ENCODE assay signal across 13 cellular contexts in genomic region chr4:148203056-148203898, GRCh38.
DNase-seq lines count a peak whose midpoint lies in the region; ATAC-seq, FAIRE-seq and TF ChIP-seq lines count a peak whose summit lies in the region.
"Had no signal": no experiment of that assay in that cellular context is flagged by ENCODE, and none has a peak within 500 bp of the region (broad histone marks: within the 10 kb centered on the region; RNA-seq: fewer than 3 reads in every experiment).

No MANE protein-coding gene starts in this region.

- TF ChIP-seq CTCF in body of pancreas (IDR thresholded peaks at IDR 0.05): no peak
- TF ChIP-seq CTCF in gastrocnemius medialis (IDR thresholded peaks at IDR 0.05 in 4 of 5, conservative IDR thresholded peaks at IDR 0.05 in 1 of 5): no peak

- H3K4me3 ChIP-seq in body of pancreas: no peak overlapping the region
- H3K4me3 ChIP-seq in gastrocnemius medialis: peak overlapping the region; percentile 29 to 41 (median 32)

- WGBS in body of pancreas, 2 donors: 11 to 14% methylated on average over 14 of the region's 14 CpGs

- H3K36me3 Mint-ChIP-seq in activated T-cell treated with anti-CD3 and anti-CD28 coated beads, Interleukin-2, amount 50 U/mL, for 4 hours (ENCODE audit: insufficient read depth): peaks cover 4% of the 10 kb centered on the region

- H3K4me1 ChIP-seq in body of pancreas: peaks cover 26% of the 10 kb centered on the region
- H3K4me1 ChIP-seq in gastrocnemius medialis: peaks cover 26 to 34% of the 10 kb centered on the region in 2 donors

- no peak overlapping the region for H3K4me3 Mint-ChIP-seq in activated T-cell treated with anti-CD3 and anti-CD28 coated beads, Interleukin-2, amount 50 U/mL, for 4 hours
- H3K4me3 Mint-ChIP-seq: CD4-positive, CD25-positive, alpha-beta regulatory T cell had no signal

- H3K27ac ChIP-seq in body of pancreas: peak overlapping the region; percentile 67 to 93 (median 80)
- peak overlapping the region; percentile 13 to 79 (median 44) for H3K27ac ChIP-seq in gastrocnemius medialis
- H3K27ac ChIP-seq: WERI-Rb-1 had no signal

- DNase-seq in body of pancreas: peak; percentile 69 to 87 (median 76)
- no peak for DNase-seq in gastrocnemius medialis
- DNase-seq in NCI-H1930 (lab: John Stamatoyannopoulos, UW): no peak
- no peak for DNase-seq in NCI-H446 treated with DMSO at 0.1 percent for 48 hours (lab: John Stamatoyannopoulos, UW)
- no peak for DNase-seq in activated T-cell treated with anti-CD3 and anti-CD28 coated beads, Interleukin-2, amount 50 U/mL, for 4 hours
- DNase-seq: CD4-positive, CD25-positive, alpha-beta regulatory T cell; foreskin fibroblast; NCI-H1694; WERI-Rb-1 had no signal

- FAIRE-seq in islet of Langerhans (lab: Jason Lieb, UNC): peak; percentile 100
- FAIRE-seq: RCC 7860 had no signal

- H3K27me3 Mint-ChIP-seq in activated T-cell treated with anti-CD3 and anti-CD28 coated beads, Interleukin-2, amount 50 U/mL, for 4 hours (ENCODE audit: low read depth): no peaks in the 10 kb centered on the region
- H3K27me3 Mint-ChIP-seq: CD4-positive, CD25-positive, alpha-beta regulatory T cell had no signal

- H3K9me3 Mint-ChIP-seq in activated T-cell treated with anti-CD3 and anti-CD28 coated beads, Interleukin-2, amount 50 U/mL, for 4 hours: no peaks in the 10 kb centered on the region
- H3K9me3 Mint-ChIP-seq: CD4-positive, CD25-positive, alpha-beta regulatory T cell had no signal

- TF ChIP-seq POLR2A in body of pancreas (IDR thresholded peaks at IDR 0.05) (no peak), gastrocnemius medialis (IDR thresholded peaks at IDR 0.05) (no peak)

- in situ Hi-C loops in gastrocnemius medialis (cut with MboI; ENCODE audit: low sequenced_read_pairs in 4 of 4): no loop called here

- H3K4me1 Mint-ChIP-seq in activated T-cell treated with anti-CD3 and anti-CD28 coated beads, Interleukin-2, amount 50 U/mL, for 4 hours (ENCODE audit: low read depth): peaks cover 3% of the 10 kb centered on the region

- H3K27me3 ChIP-seq in body of pancreas (no peaks in the 10 kb centered on the region), gastrocnemius medialis (no peaks in the 10 kb centered on the region)

- H3K9me3 ChIP-seq in body of pancreas: no peaks in the 10 kb centered on the region
- no peaks in the 10 kb centered on the region for H3K9me3 ChIP-seq in gastrocnemius medialis

- H3K36me3 ChIP-seq in body of pancreas (replicated peaks in 1 of 2; ENCODE audit: insufficient read depth in 1 of 2, low read depth in 2 of 2): no peaks in the 10 kb centered on the region
- H3K36me3 ChIP-seq in gastrocnemius medialis: no peaks in the 10 kb centered on the region
- H3K36me3 ChIP-seq: WERI-Rb-1 had no signal

- ATAC-seq in HG03354 (IDR thresholded peaks at IDR 0.05; ENCODE audit: poor library complexity, severe bottlenecking, unreplicated experiment) (peak; percentile 37), body of pancreas (peak; percentile 94), gastrocnemius medialis (peak; percentile 90), GM21619 (IDR thresholded peaks at IDR 0.05; ENCODE audit: unreplicated experiment) (no peak)
- ATAC-seq in activated T-cell treated with anti-CD3 and anti-CD28 coated beads, Interleukin-2, amount 50 U/mL, for 4 hours: no peak

- intact Hi-C loops in body of pancreas (cut with DNase I) (no loop called here), gastrocnemius medialis (cut with DNase I; ENCODE audit: low total_unique reads) (no loop called here)

Comparison
In these comparisons a context has a peak if more than half of its experiments do, and no peak if none do; other contexts are left out.
1. ATAC-seq: peak in HG03354 (single experiment), body of pancreas (single experiment) and gastrocnemius medialis (2 of 2); none in GM21619 (single experiment) and activated T-cell treated with anti-CD3 and anti-CD28 coated beads, Interleukin-2, amount 50 U/mL, for 4 hours (0 of 2).
2. DNase-seq: peak in body of pancreas (4 of 4); none in gastrocnemius medialis (0 of 2), NCI-H1930 (0 of 2), NCI-H446 treated with DMSO at 0.1 percent for 48 hours (single experiment) and activated T-cell treated with anti-CD3 and anti-CD28 coated beads, Interleukin-2, amount 50 U/mL, for 4 hours (single experiment).
3. H3K4me3 ChIP-seq: peak in gastrocnemius medialis (4 of 4); none in body of pancreas (0 of 2).